1 cellular context compared by ENCODE assay signal in genomic region chr4:88010921-88011320, GRCh38.
TF ChIP-seq lines count a peak whose summit lies in the region.

No MANE protein-coding gene starts in this region.

TF ChIP-seq in endothelial cell of umbilical vein, 7 proteins besides CTCF, POLR2A, EP300 and RAD21:
- TF ChIP-seq EZH2 (IDR thresholded peaks at IDR 0.05; ENCODE audit: borderline replicate concordance, low read depth, low read length, severe bottlenecking) (no peak), JUN (IDR thresholded peaks at IDR 0.05; ENCODE audit: borderline replicate concordance, insufficient read depth, insufficient read length, low read depth) (no peak), MAX (IDR thresholded peaks at IDR 0.05; ENCODE audit: insufficient read depth, insufficient read length) (no peak), MYC (IDR thresholded peaks at IDR 0.05; ENCODE audit: low read depth, low read length) (no peak)
TF ChIP-seq in endothelial cell of umbilical vein: peak in this region for 0.
